Comparison of ENCODE assay signal across 16 cellular contexts in genomic region chr2:145724499-145724898, GRCh38.
"Had no signal": no experiment of that assay in that cellular context is flagged by ENCODE, and none has a peak within 500 bp of the region (broad histone marks: within the 10 kb centered on the region; RNA-seq: fewer than 3 reads in every experiment).

No MANE protein-coding gene starts in this region.

- H3K9me3 ChIP-seq: neutrophil had no signal

- H3K27ac ChIP-seq: epithelial cell of prostate, heart left ventricle, neutrophil had no signal

- H3K4me3 ChIP-seq: heart left ventricle, lung had no signal

- H3K27ac Mint-ChIP-seq: activated naive CD8-positive, alpha-beta T cell treated with anti-CD3 and anti-CD28 coated beads, Interleukin-2, amount 50 U/mL, for 24 hours; dendritic cell treated with granulocyte-macrophage colony-stimulating factor and Interleukin-4, amounts not matched to agents 40 ng/mL and 50 ng/mL, for 4 days; naive B cell; stimulated activated memory B cell treated with anti-CD40 and anti-IgM and Interleukin-4, amounts not matched to agents 10 μg/mL and 1 μg/mL and 100 μg/mL, for 72 hours; T-helper 2 cell treated with Interferon-gamma antibody and Interleukin-4, amounts not matched to agents 5 μg/mL and 100 μg/mL, for 36 hours had no signal

- H3K27me3 Mint-ChIP-seq: activated naive CD8-positive, alpha-beta T cell treated with anti-CD3 and anti-CD28 coated beads, Interleukin-2, amount 50 U/mL, for 24 hours; dendritic cell treated with granulocyte-macrophage colony-stimulating factor and Interleukin-4, amounts not matched to agents 40 ng/mL and 50 ng/mL, for 4 days; naive B cell; stimulated activated memory B cell treated with anti-CD40 and anti-IgM and Interleukin-4, amounts not matched to agents 10 μg/mL and 1 μg/mL and 100 μg/mL, for 72 hours had no signal

- H3K4me1 Mint-ChIP-seq: central memory CD8-positive, alpha-beta T cell; stimulated activated memory B cell treated with anti-CD40 and anti-IgM and Interleukin-4, amounts not matched to agents 10 μg/mL and 1 μg/mL and 100 μg/mL, for 72 hours had no signal

- H3K36me3 Mint-ChIP-seq: naive B cell; stimulated activated memory B cell treated with anti-CD40 and anti-IgM and Interleukin-4, amounts not matched to agents 10 μg/mL and 1 μg/mL and 100 μg/mL, for 72 hours had no signal

- H3K9me3 Mint-ChIP-seq: activated naive CD8-positive, alpha-beta T cell treated with anti-CD3 and anti-CD28 coated beads, Interleukin-2, amount 50 U/mL, for 24 hours; central memory CD8-positive, alpha-beta T cell; dendritic cell treated with granulocyte-macrophage colony-stimulating factor and Interleukin-4, amounts not matched to agents 40 ng/mL and 50 ng/mL, for 4 days; naive B cell; stimulated activated memory B cell treated with anti-CD40 and anti-IgM and Interleukin-4, amounts not matched to agents 10 μg/mL and 1 μg/mL and 100 μg/mL, for 72 hours; T-helper 2 cell treated with Interferon-gamma antibody and Interleukin-4, amounts not matched to agents 5 μg/mL and 100 μg/mL, for 36 hours had no signal

- H3K4me3 Mint-ChIP-seq: activated naive CD8-positive, alpha-beta T cell treated with anti-CD3 and anti-CD28 coated beads, Interleukin-2, amount 50 U/mL, for 24 hours; central memory CD8-positive, alpha-beta T cell; dendritic cell treated with granulocyte-macrophage colony-stimulating factor and Interleukin-4, amounts not matched to agents 40 ng/mL and 50 ng/mL, for 4 days; stimulated activated memory B cell treated with anti-CD40 and anti-IgM and Interleukin-4, amounts not matched to agents 10 μg/mL and 1 μg/mL and 100 μg/mL, for 72 hours; T-helper 2 cell treated with Interferon-gamma antibody and Interleukin-4, amounts not matched to agents 5 μg/mL and 100 μg/mL, for 36 hours had no signal

- H3K36me3 ChIP-seq: heart left ventricle, neutrophil had no signal

- H3K27me3 ChIP-seq: heart left ventricle, neutrophil had no signal

- DNase-seq: activated naive CD4-positive, alpha-beta T cell; activated naive CD8-positive, alpha-beta T cell treated with anti-CD3 and anti-CD28 coated beads, Interleukin-2, amount 50 U/mL, for 24 hours; activated T-cell treated with anti-CD3 and anti-CD28 coated beads for 4 hours; effector memory CD4-positive, alpha-beta T cell; heart left ventricle; left colon; naive B cell; retina; stimulated activated CD4-positive, alpha-beta T cell treated with anti-CD3 and anti-CD28 coated beads, Interleukin-2, amount 100 ng/mL, for 48 hours had no signal
